Comparison of ENCODE assay signal across 1 cellular context in genomic region chr1:24744911-24745710, GRCh38.
TF ChIP-seq lines count a peak whose summit lies in the region.

Gene CLIC4, plus strand, starts transcription at chr1:24745447. Its CDS starts 107 bp downstream, at chr1:24745554.

TF ChIP-seq in GM12878, 131 proteins besides CTCF, POLR2A, EP300 and RAD21 (continued from another document):
- no peak for TF ChIP-seq HDAC6 (IDR thresholded peaks at IDR 0.05; ENCODE audit: unreplicated experiment)
- peak; percentile 94 for TF ChIP-seq LARP7 (IDR thresholded peaks at IDR 0.05)
- TF ChIP-seq ZNF207 (IDR thresholded peaks at IDR 0.05; ENCODE audit: borderline replicate concordance): peak; percentile 63; the same call in 1 of the 2 replicates
- peak; percentile 11; the same call in 1 of the 2 replicates for TF ChIP-seq CBFB (IDR thresholded peaks at IDR 0.05; ENCODE audit: low read depth)
- TF ChIP-seq SPI1 (IDR thresholded peaks at IDR 0.05; ENCODE audit: borderline replicate concordance, insufficient read depth, low read depth, low read length): no peak
- peak; percentile 32; the same call in 1 of the 2 replicates for TF ChIP-seq E2F4 (IDR thresholded peaks at IDR 0.05; ENCODE audit: low read depth, low read length)
TF ChIP-seq in GM12878: peak in this region for 47.
